14 cellular contexts compared by ENCODE assay signal in genomic region chr14:35300228-35300627, GRCh38. TPM values are rescaled to one million over a fixed set of nuclear protein-coding genes. Genes with fewer than 3 reads are reported as not detected.
DNase-seq lines count a peak whose midpoint lies in the region; ATAC-seq and TF ChIP-seq lines count a peak whose summit lies in the region.
"Had no signal": no experiment of that assay in that cellular context is flagged by ENCODE, and none has a peak within 500 bp of the region (broad histone marks: within the 10 kb centered on the region; RNA-seq: fewer than 3 reads in every experiment).

No MANE protein-coding gene starts in this region.

- H3K9me2 ChIP-seq in OCI-LY1 (ENCODE audit: low read depth, low read length), result no peaks in the 10 kb centered on the region

- H3K36me3 Mint-ChIP-seq in activated naive CD4-positive, alpha-beta T cell treated with anti-CD3 and anti-CD28 coated beads for 36 hours (ENCODE audit: low read depth), result peaks cover 31% of the 10 kb centered on the region
- H3K36me3 Mint-ChIP-seq in dendritic cell treated with granulocyte-macrophage colony-stimulating factor and Interleukin-4, amounts not matched to agents 40 ng/mL and 50 ng/mL, for 4 days (ENCODE audit: low read depth), result peaks cover 28% of the 10 kb centered on the region
- peaks cover 12 to 37% of the 10 kb centered on the region in 2 donors for H3K36me3 Mint-ChIP-seq in stimulated activated naive B cell treated with anti-CD40 and anti-IgM and Interleukin-4, amounts not matched to agents 10 μg/mL and 1 μg/mL and 100 μg/mL, for 72 hours

- ATAC-seq in stimulated activated naive B cell treated with anti-CD40 and anti-IgM and Interleukin-4, amounts not matched to agents 10 μg/mL and 1 μg/mL and 100 μg/mL, for 72 hours (replicated peaks), result no peak
- ATAC-seq in HG03432 (IDR thresholded peaks at IDR 0.05; ENCODE audit: unreplicated experiment), result no peak

- H3F3A ChIP-seq in OCI-LY1 (ENCODE audit: insufficient read depth, low read length), result no peaks in the 10 kb centered on the region

- CTCF ChIA-PET in activated naive CD4-positive, alpha-beta T cell treated with anti-CD3 and anti-CD28 coated beads for 36 hours (lab: Charles Lee), result interaction anchor here (0.9 to 2.1 kb wide), 9 partner anchors 8 to 122 kb away, joined by 3 to 9 read pairs (median 4); partner anchors contain the start of genes NFKBIA and PSMA6

- no peak for DNase-seq in activated naive CD4-positive, alpha-beta T cell treated with anti-CD3 and anti-CD28 coated beads for 36 hours
- no peak for DNase-seq in activated naive CD4-positive, alpha-beta T cell (lab: John Stamatoyannopoulos, UW)
- no peak for DNase-seq in stimulated activated naive B cell treated with anti-CD40 and anti-IgM and Interleukin-4, amounts not matched to agents 10 μg/mL and 1 μg/mL and 100 μg/mL, for 72 hours
- no peak for DNase-seq in AML-193 (lab: John Stamatoyannopoulos, UW)
- no peak for DNase-seq in HK-2 (ENCODE audit: unreplicated experiment)
- DNase-seq: activated effector memory CD4-positive, alpha-beta T cell treated with Interleukin-2 at 50 U/mL for 16 hours; DMS79; effector memory CD4-positive, alpha-beta T cell; foreskin fibroblast; mesendoderm; testis had no signal

- H4K20me1 ChIP-seq in OCI-LY1 (ENCODE audit: insufficient read depth, low read length), result peaks cover 3% of the 10 kb centered on the region

- peaks cover 100% of the 10 kb centered on the region for H3K79me2 ChIP-seq in OCI-LY1 (ENCODE audit: insufficient read depth, low read length)

- H3K27ac ChIP-seq in OCI-LY1 (ENCODE audit: low read depth, low read length, poor library complexity, severe bottlenecking), result no peak overlapping the region
- H3K27ac ChIP-seq: testis had no signal

- H3K27me3 Mint-ChIP-seq in activated naive CD4-positive, alpha-beta T cell treated with anti-CD3 and anti-CD28 coated beads for 36 hours (ENCODE audit: low read depth), result no peaks in the 10 kb centered on the region
- H3K27me3 Mint-ChIP-seq in dendritic cell treated with granulocyte-macrophage colony-stimulating factor and Interleukin-4, amounts not matched to agents 40 ng/mL and 50 ng/mL, for 4 days, result no peaks in the 10 kb centered on the region
- H3K27me3 Mint-ChIP-seq in stimulated activated naive B cell treated with anti-CD40 and anti-IgM and Interleukin-4, amounts not matched to agents 10 μg/mL and 1 μg/mL and 100 μg/mL, for 72 hours, result no peaks in the 10 kb centered on the region

- 0 out of 2 replicates have a peak overlapping the region, but pooled peaks have one; percentile 4 for H3K4me2 ChIP-seq in OCI-LY1 (ENCODE audit: low read length)

- no peaks in the 10 kb centered on the region for H3K9me3 ChIP-seq in OCI-LY1 (ENCODE audit: low read length)
- H3K9me3 ChIP-seq: testis had no signal

- intact Hi-C loops in activated naive CD4-positive, alpha-beta T cell treated with anti-CD3 and anti-CD28 coated beads for 36 hours (cut with micrococcal nuclease), result no loop called here
- intact Hi-C loops in dendritic cell treated with granulocyte-macrophage colony-stimulating factor and Interleukin-4, amounts not matched to agents 40 ng/mL and 50 ng/mL, for 4 days (cut with micrococcal nuclease), result loop anchor here (5.0 kb wide), 1 partner anchor 33 kb away; no protein-coding TSS in a partner anchor

- H3K27ac Mint-ChIP-seq in activated naive CD4-positive, alpha-beta T cell treated with anti-CD3 and anti-CD28 coated beads for 36 hours, result peak overlapping the region; percentile 89
- H3K27ac Mint-ChIP-seq in dendritic cell treated with granulocyte-macrophage colony-stimulating factor and Interleukin-4, amounts not matched to agents 40 ng/mL and 50 ng/mL, for 4 days, result peak overlapping the region; percentile 45
- peak overlapping the region; percentile 10 for H3K27ac Mint-ChIP-seq in stimulated activated naive B cell treated with anti-CD40 and anti-IgM and Interleukin-4, amounts not matched to agents 10 μg/mL and 1 μg/mL and 100 μg/mL, for 72 hours

- no peak for TF ChIP-seq CTCF in OCI-LY1 (IDR thresholded peaks at IDR 0.05; ENCODE audit: low read length)

- H3K4me3 Mint-ChIP-seq in activated naive CD4-positive, alpha-beta T cell treated with anti-CD3 and anti-CD28 coated beads for 36 hours, result no peak overlapping the region
- no peak overlapping the region for H3K4me3 Mint-ChIP-seq in dendritic cell treated with granulocyte-macrophage colony-stimulating factor and Interleukin-4, amounts not matched to agents 40 ng/mL and 50 ng/mL, for 4 days
- H3K4me3 Mint-ChIP-seq in stimulated activated naive B cell treated with anti-CD40 and anti-IgM and Interleukin-4, amounts not matched to agents 10 μg/mL and 1 μg/mL and 100 μg/mL, for 72 hours, result no peak overlapping the region

- peaks cover 82% of the 10 kb centered on the region for H3K4me1 Mint-ChIP-seq in activated naive CD4-positive, alpha-beta T cell treated with anti-CD3 and anti-CD28 coated beads for 36 hours (ENCODE audit: low read depth)
- peaks cover 62% of the 10 kb centered on the region for H3K4me1 Mint-ChIP-seq in dendritic cell treated with granulocyte-macrophage colony-stimulating factor and Interleukin-4, amounts not matched to agents 40 ng/mL and 50 ng/mL, for 4 days (ENCODE audit: low read depth)
- H3K4me1 Mint-ChIP-seq in stimulated activated naive B cell treated with anti-CD40 and anti-IgM and Interleukin-4, amounts not matched to agents 10 μg/mL and 1 μg/mL and 100 μg/mL, for 72 hours, result peaks cover 37 to 62% of the 10 kb centered on the region in 2 donors

- H3K4me3 ChIP-seq in OCI-LY1 (ENCODE audit: low read depth, low read length, poor library complexity, severe bottlenecking), result no peak overlapping the region
- H3K4me3 ChIP-seq: testis had no signal

- no peaks in the 10 kb centered on the region for H3K27me3 ChIP-seq in OCI-LY1 (ENCODE audit: insufficient read depth, low read length)
- H3K27me3 ChIP-seq: testis had no signal

- no peak overlapping the region for H2AFZ ChIP-seq in OCI-LY1 (ENCODE audit: low read length)

- H3K9ac ChIP-seq in OCI-LY1 (ENCODE audit: low read length), result no peak overlapping the region

- H3K36me3 ChIP-seq in OCI-LY1 (ENCODE audit: insufficient read depth, low read length), result peaks cover 43% of the 10 kb centered on the region

- peaks cover 1% of the 10 kb centered on the region for H3K9me3 Mint-ChIP-seq in activated naive CD4-positive, alpha-beta T cell treated with anti-CD3 and anti-CD28 coated beads for 36 hours
- H3K9me3 Mint-ChIP-seq in dendritic cell treated with granulocyte-macrophage colony-stimulating factor and Interleukin-4, amounts not matched to agents 40 ng/mL and 50 ng/mL, for 4 days, result no peaks in the 10 kb centered on the region
- H3K9me3 Mint-ChIP-seq in stimulated activated naive B cell treated with anti-CD40 and anti-IgM and Interleukin-4, amounts not matched to agents 10 μg/mL and 1 μg/mL and 100 μg/mL, for 72 hours, result peaks cover 0 to 4% of the 10 kb centered on the region in 2 donors

- H3K4me1 ChIP-seq in OCI-LY1 (ENCODE audit: insufficient read depth, low read length, severe bottlenecking), result peaks cover 32% of the 10 kb centered on the region
- H3K4me1 ChIP-seq: testis had no signal

RNA-seq across cellular contexts. Expression of gene PSMA6, which starts 8.0 kb away (rescaled TPM):
- total RNA-seq in activated naive CD4-positive, alpha-beta T cell treated with anti-CD3 and anti-CD28 coated beads for 36 hours, result 100 to 1,000 TPM; 433 to 437 TPM

Comparison
In these comparisons a context has a peak if more than half of its experiments do, and no peak if none do; other contexts are left out.
1. H3K27ac Mint-ChIP-seq: peak in every context shown above with its lines; median percentile 89 in activated naive CD4-positive, alpha-beta T cell treated with anti-CD3 and anti-CD28 coated beads for 36 hours; 45 in dendritic cell treated with granulocyte-macrophage colony-stimulating factor and Interleukin-4, amounts not matched to agents 40 ng/mL and 50 ng/mL, for 4 days; 10 in stimulated activated naive B cell treated with anti-CD40 and anti-IgM and Interleukin-4, amounts not matched to agents 10 μg/mL and 1 μg/mL and 100 μg/mL, for 72 hours.